ENCODE assay signal across 17 cellular contexts in the genomic region with DNA sequence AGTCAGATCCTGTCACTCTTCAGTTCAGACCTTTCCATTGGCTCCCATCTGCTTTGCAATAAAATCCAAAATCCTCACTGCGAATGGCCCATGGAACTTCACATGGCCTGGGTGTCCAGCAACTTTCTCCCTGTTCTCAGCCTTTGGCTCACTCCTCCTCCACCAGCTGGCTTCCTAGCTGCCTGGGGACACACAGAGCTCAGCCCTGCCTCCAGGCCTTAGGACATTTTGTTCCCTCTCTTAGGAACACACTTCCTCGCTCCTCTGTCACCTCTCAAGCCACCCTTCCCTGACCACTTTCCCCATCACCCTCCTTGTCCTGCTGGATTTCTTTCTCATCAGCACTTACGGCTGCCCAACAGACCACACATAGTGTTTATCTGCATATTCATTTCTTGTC.
"Had no signal": no experiment of that assay in that cellular context is flagged by ENCODE, and none has a peak within 500 bp of the region (broad histone marks: within the 10 kb centered on the region; RNA-seq: fewer than 3 reads in every experiment).

No MANE protein-coding gene starts in this region.

- H3K27ac Mint-ChIP-seq: activated CD4-positive, alpha-beta T cell treated with anti-CD3 and anti-CD28 coated beads, Interleukin-2, amount 10 ng/mL, durations not matched to agents 7 days and 5 days; activated naive CD8-positive, alpha-beta T cell treated with anti-CD3 and anti-CD28 coated beads, Interleukin-2, amount 10 ng/mL, durations not matched to agents 7 days and 5 days; natural killer cell had no signal

- DNase-seq: activated CD4-positive, alpha-beta T cell treated with anti-CD3 and anti-CD28 coated beads, Interleukin-2, amount 10 ng/mL, durations not matched to agents 7 days and 5 days; activated CD4-positive, CD25-positive, alpha-beta regulatory T cell; activated CD8-positive, alpha-beta memory T cell treated with anti-CD3 and anti-CD28 coated beads for 24 hours; activated naive CD8-positive, alpha-beta T cell treated with anti-CD3 and anti-CD28 coated beads, Interleukin-2, amount 10 ng/mL, durations not matched to agents 7 days and 5 days; anterior cingulate cortex; foreskin melanocyte; head of caudate nucleus; left colon; natural killer cell; sigmoid colon; stimulated activated CD4-positive, alpha-beta T cell treated with anti-CD3 and anti-CD28 coated beads, Interleukin-12 subunit alpha, Interleukin-12 subunit beta, amount 100 ng/mL, for 4 hours; stimulated activated CD4-positive, alpha-beta T cell treated with anti-CD3 and anti-CD28 coated beads, Interleukin-2, amount 100 ng/mL, for 24 hours; T-helper 2 cell had no signal

- H3K36me3 Mint-ChIP-seq: activated naive CD8-positive, alpha-beta T cell treated with anti-CD3 and anti-CD28 coated beads, Interleukin-2, amount 10 ng/mL, durations not matched to agents 7 days and 5 days; natural killer cell had no signal

- H3K9me3 ChIP-seq: sigmoid colon, thoracic aorta, vagina had no signal

- H3K4me1 Mint-ChIP-seq: activated CD4-positive, alpha-beta T cell treated with anti-CD3 and anti-CD28 coated beads, Interleukin-2, amount 10 ng/mL, durations not matched to agents 7 days and 5 days; activated naive CD8-positive, alpha-beta T cell treated with anti-CD3 and anti-CD28 coated beads, Interleukin-2, amount 10 ng/mL, durations not matched to agents 7 days and 5 days; natural killer cell had no signal

- ATAC-seq: left colon, natural killer cell had no signal

- H3K27ac ChIP-seq: epithelial cell of prostate, sigmoid colon, thoracic aorta, vagina had no signal

- H3K4me1 ChIP-seq: sigmoid colon, vagina had no signal

- H3K4me3 ChIP-seq: sigmoid colon, thoracic aorta, vagina had no signal

- H3K36me3 ChIP-seq: sigmoid colon, thoracic aorta, vagina had no signal

- H3K27me3 ChIP-seq: sigmoid colon, vagina had no signal

- H3K4me3 Mint-ChIP-seq: activated CD4-positive, alpha-beta T cell treated with anti-CD3 and anti-CD28 coated beads, Interleukin-2, amount 10 ng/mL, durations not matched to agents 7 days and 5 days; activated naive CD8-positive, alpha-beta T cell treated with anti-CD3 and anti-CD28 coated beads, Interleukin-2, amount 10 ng/mL, durations not matched to agents 7 days and 5 days; natural killer cell had no signal

- FAIRE-seq: bronchial epithelial cell had no signal

- H3K9me3 Mint-ChIP-seq: activated CD4-positive, alpha-beta T cell treated with anti-CD3 and anti-CD28 coated beads, Interleukin-2, amount 10 ng/mL, durations not matched to agents 7 days and 5 days; activated naive CD8-positive, alpha-beta T cell treated with anti-CD3 and anti-CD28 coated beads, Interleukin-2, amount 10 ng/mL, durations not matched to agents 7 days and 5 days; natural killer cell had no signal
